ENCODE assay signal across 1 cellular context in the genomic region with DNA sequence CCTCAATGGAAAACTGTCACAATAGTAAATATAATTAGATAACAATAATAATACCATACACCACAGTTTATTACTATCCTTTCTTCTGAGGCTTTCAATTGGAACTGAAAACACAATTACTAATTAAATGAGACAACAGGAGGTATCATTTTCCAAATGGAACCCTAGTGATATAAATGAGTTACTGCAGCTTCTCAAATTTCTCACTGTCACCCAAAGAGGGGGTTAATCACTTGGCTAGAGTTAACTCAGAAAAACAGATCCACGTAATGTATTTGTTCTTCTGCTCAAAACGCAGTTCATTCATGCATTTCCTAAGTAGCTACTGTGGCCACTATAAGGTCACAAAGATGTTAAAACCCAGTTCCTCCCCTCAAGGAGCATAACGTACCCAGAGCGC.
TF ChIP-seq lines count a peak whose summit lies in the region.

No MANE protein-coding gene starts in this region.

TF ChIP-seq in SK-N-SH, 30 proteins besides CTCF, POLR2A, EP300 and RAD21 (continued from another document):
- TF ChIP-seq, protein P1, sequence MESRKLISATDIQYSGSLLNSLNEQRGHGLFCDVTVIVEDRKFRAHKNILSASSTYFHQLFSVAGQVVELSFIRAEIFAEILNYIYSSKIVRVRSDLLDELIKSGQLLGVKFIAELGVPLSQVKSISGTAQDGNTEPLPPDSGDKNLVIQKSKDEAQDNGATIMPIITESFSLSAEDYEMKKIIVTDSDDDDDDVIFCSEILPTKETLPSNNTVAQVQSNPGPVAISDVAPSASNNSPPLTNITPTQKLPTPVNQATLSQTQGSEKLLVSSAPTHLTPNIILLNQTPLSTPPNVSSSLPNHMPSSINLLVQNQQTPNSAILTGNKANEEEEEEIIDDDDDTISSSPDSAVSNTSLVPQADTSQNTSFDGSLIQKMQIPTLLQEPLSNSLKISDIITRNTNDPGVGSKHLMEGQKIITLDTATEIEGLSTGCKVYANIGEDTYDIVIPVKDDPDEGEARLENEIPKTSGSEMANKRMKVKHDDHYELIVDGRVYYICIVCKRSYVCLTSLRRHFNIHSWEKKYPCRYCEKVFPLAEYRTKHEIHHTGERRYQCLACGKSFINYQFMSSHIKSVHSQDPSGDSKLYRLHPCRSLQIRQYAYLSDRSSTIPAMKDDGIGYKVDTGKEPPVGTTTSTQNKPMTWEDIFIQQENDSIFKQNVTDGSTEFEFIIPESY (IDR thresholded peaks at IDR 0.05; ENCODE audit: borderline replicate concordance, low read depth): no peak
- TF ChIP-seq RCOR1 (IDR thresholded peaks at IDR 0.05; ENCODE audit: low read length): no peak
- TF ChIP-seq TCF12 (IDR thresholded peaks at IDR 0.05): no peak
- TF ChIP-seq, protein P2, sequence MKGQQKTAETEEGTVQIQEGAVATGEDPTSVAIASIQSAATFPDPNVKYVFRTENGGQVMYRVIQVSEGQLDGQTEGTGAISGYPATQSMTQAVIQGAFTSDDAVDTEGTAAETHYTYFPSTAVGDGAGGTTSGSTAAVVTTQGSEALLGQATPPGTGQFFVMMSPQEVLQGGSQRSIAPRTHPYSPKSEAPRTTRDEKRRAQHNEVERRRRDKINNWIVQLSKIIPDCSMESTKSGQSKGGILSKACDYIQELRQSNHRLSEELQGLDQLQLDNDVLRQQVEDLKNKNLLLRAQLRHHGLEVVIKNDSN (IDR thresholded peaks at IDR 0.05; ENCODE audit: borderline replicate concordance, low read depth): no peak
- TF ChIP-seq JUND (IDR thresholded peaks at IDR 0.05): no peak
